ENCODE assay signal across 14 cellular contexts in the genomic region with DNA sequence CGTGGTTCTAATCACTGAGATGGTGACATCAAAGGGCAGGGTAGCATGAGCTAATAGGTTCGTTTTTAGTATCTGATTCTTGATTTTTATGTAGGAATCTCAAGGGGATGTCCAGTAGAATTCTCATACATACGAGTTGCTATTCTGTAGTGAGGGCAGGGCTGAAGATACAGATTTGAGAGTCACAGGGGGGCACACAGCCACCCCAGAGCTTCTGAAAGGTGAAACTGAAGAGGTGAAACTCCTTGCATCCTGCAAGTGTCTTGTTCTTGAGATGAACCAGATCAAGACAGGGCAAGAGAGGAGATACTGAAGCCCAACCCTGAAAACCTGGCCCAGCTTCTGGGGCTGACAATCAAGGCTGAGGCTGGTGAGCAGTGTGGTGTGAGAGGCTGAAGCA. TPM values are rescaled to one million over a fixed set of nuclear protein-coding genes. Genes with fewer than 3 reads are reported as not detected.
DNase-seq lines count a peak whose midpoint lies in the region; ATAC-seq and TF ChIP-seq lines count a peak whose summit lies in the region.
"Had no signal": no experiment of that assay in that cellular context is flagged by ENCODE, and none has a peak within 500 bp of the region (broad histone marks: within the 10 kb centered on the region; RNA-seq: fewer than 3 reads in every experiment).

No MANE protein-coding gene starts in this region.

- H3K4me3 ChIP-seq in GM12864 (ENCODE audit: low read depth, low read length) (no peak overlapping the region), HEK293 (ENCODE audit: low read depth, low read length) (no peak overlapping the region)

- POLR2A ChIA-PET in HEK293 (lab: Yijun Ruan, JAX) = interaction anchor here (1.5 kb wide), 1 partner anchor 12 kb away, joined by 5 read pairs; no protein-coding TSS in a partner anchor

- CTCF ChIA-PET in HEK293 (lab: Yijun Ruan, JAX) = interaction anchor here (0.7 to 1.9 kb wide), 3 partner anchors 98 to 144 kb away, joined by 3 to 7 read pairs (median 3); no protein-coding TSS in a partner anchor

- H3K27ac ChIP-seq in HEK293 (ENCODE audit: extremely low read depth, low read depth, low read length) = no peak overlapping the region

- TF ChIP-seq CTCF in GM12864 (IDR thresholded peaks at IDR 0.05; ENCODE audit: low read depth, low read length, missing control alignments) (no peak), HEK293 (tag by site-specific recombination; IDR thresholded peaks at IDR 0.05) (no peak), omental fat pad (IDR thresholded peaks at IDR 0.05) (no peak)

- H3K9me3 ChIP-seq in HEK293 (ENCODE audit: control insufficient read depth, insufficient read depth, low read depth, low read length) = no peaks in the 10 kb centered on the region

- H3K36me3 ChIP-seq in HEK293 (ENCODE audit: control insufficient read depth in 2 of 2, insufficient read depth in 1 of 2, low read length in 2 of 2) = no peaks in the 10 kb centered on the region

- DNase-seq in GM12864 (ENCODE audit: low read depth) (peak; percentile 27), omental fat pad (ENCODE audit: low spot score) (no peak), inferior parietal cortex (ENCODE audit: extremely low spot score) (no peak), NCI-H1092 treated with DMSO at 0.1 percent for 48 hours (lab: John Stamatoyannopoulos, UW) (no peak), OCI-M2 (lab: John Stamatoyannopoulos, UW; ENCODE audit: unreplicated experiment) (no peak)
- DNase-seq: activated CD4-positive, alpha-beta T cell treated with anti-CD3 and anti-CD28 coated beads, Interleukin-2, amount 50 U/mL, for 48 hours; amniotic stem cell; endodermal cell; HFFc6; hippocampal formation; NCI-H748 treated with DMSO at 0.1 percent for 48 hours had no signal

- ATAC-seq in GM19035 (IDR thresholded peaks at IDR 0.05; ENCODE audit: unreplicated experiment) = peak; percentile 85
- peak; percentile 77 for ATAC-seq in HG03280 (IDR thresholded peaks at IDR 0.05; ENCODE audit: unreplicated experiment)
- no peak for ATAC-seq in omental fat pad (ENCODE audit: low FRiP score)

- no peaks in the 10 kb centered on the region for H3K4me1 ChIP-seq in HEK293 (ENCODE audit: control insufficient read depth, insufficient read depth, low read length)

TF ChIP-seq in HEK293, 187 proteins besides CTCF, POLR2A, EP300 and RAD21:
- TF ChIP-seq, protein P1, sequence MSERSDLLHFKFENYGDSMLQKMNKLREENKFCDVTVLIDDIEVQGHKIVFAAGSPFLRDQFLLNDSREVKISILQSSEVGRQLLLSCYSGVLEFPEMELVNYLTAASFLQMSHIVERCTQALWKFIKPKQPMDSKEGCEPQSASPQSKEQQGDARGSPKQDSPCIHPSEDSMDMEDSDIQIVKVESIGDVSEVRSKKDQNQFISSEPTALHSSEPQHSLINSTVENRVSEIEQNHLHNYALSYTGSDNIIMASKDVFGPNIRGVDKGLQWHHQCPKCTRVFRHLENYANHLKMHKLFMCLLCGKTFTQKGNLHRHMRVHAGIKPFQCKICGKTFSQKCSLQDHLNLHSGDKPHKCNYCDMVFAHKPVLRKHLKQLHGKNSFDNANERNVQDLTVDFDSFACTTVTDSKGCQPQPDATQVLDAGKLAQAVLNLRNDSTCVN (tag by site-specific recombination; optimal IDR thresholded peaks at IDR 0.05) = no peak
- TF ChIP-seq, protein P2, sequence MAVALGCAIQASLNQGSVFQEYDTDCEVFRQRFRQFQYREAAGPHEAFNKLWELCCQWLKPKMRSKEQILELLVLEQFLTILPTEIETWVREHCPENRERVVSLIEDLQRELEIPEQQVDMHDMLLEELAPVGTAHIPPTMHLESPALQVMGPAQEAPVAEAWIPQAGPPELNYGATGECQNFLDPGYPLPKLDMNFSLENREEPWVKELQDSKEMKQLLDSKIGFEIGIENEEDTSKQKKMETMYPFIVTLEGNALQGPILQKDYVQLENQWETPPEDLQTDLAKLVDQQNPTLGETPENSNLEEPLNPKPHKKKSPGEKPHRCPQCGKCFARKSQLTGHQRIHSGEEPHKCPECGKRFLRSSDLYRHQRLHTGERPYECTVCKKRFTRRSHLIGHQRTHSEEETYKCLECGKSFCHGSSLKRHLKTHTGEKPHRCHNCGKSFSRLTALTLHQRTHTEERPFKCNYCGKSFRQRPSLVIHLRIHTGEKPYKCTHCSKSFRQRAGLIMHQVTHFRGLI (tag by site-specific recombination; IDR thresholded peaks at IDR 0.05) = peak; percentile 65

RNA-seq across cellular contexts. Expression of a gene that starts 35.6 kb away (rescaled TPM):
- total RNA-seq in omental fat pad = 100 to 1,000 TPM in 2 of 4 donors, 10 to 100 TPM in 2; 81.8 to 109 (median 98.8) TPM

RNA-seq across cellular contexts. Expression of a gene that starts 42.3 kb away (rescaled TPM):
- 10 to 100 TPM in 1 of 4 donors, 1 to 10 TPM in 1, not detected in 2; 2.1 to 34.2 TPM for total RNA-seq in omental fat pad
- total RNA-seq: endodermal cell, HFFc6 had no signal
